Comparison of ENCODE assay signal across 28 cellular contexts in genomic region chr12:99505805-99506204, GRCh38.
"Had no signal": no experiment of that assay in that cellular context is flagged by ENCODE, and none has a peak within 500 bp of the region (broad histone marks: within the 10 kb centered on the region; RNA-seq: fewer than 3 reads in every experiment).

No MANE protein-coding gene starts in this region.

- H3K27me3 ChIP-seq: ascending aorta, MG63, SJCRH30 had no signal

- H3K4me3 Mint-ChIP-seq: activated CD8-positive, alpha-beta T cell treated with anti-CD3 and anti-CD28 coated beads, Interleukin-2, amount 10 ng/mL, durations not matched to agents 7 days and 5 days; activated naive CD8-positive, alpha-beta T cell treated with anti-CD3 and anti-CD28 coated beads, Interleukin-2, amount 50 U/mL, for 24 hours; activated T-cell treated with anti-CD3 and anti-CD28 coated beads, Interleukin-2, amount 50 U/mL, for 4 hours; IgD-negative memory B cell; T-helper 1 cell treated with Interleukin-12 subunit alpha and Interleukin-12 subunit beta and Interleukin-4 antibody, amounts not matched to agents 30 μg/mL and 1 μg/mL, for 36 hours; WTC11 had no signal

- ATAC-seq: activated CD8-positive, alpha-beta T cell treated with anti-CD3 and anti-CD28 coated beads, Interleukin-2, amount 10 ng/mL, durations not matched to agents 7 days and 5 days; activated naive CD4-positive, alpha-beta T cell treated with anti-CD3 and anti-CD28 coated beads, Interleukin-2, amount 50 U/mL, for 72 hours; activated naive CD8-positive, alpha-beta T cell treated with anti-CD3 and anti-CD28 coated beads, Interleukin-2, amount 50 U/mL, for 24 hours; activated T-cell treated with anti-CD3 and anti-CD28 coated beads, Interleukin-2, amount 50 U/mL, for 4 hours; Panc1; WTC11 had no signal

- H3K4me1 Mint-ChIP-seq: activated naive CD8-positive, alpha-beta T cell treated with anti-CD3 and anti-CD28 coated beads, Interleukin-2, amount 50 U/mL, for 24 hours; IgD-negative memory B cell had no signal

- H3K27ac Mint-ChIP-seq: activated CD8-positive, alpha-beta T cell treated with anti-CD3 and anti-CD28 coated beads, Interleukin-2, amount 10 ng/mL, durations not matched to agents 7 days and 5 days; activated naive CD4-positive, alpha-beta T cell treated with anti-CD3 and anti-CD28 coated beads, Interleukin-2, amount 50 U/mL, for 72 hours; activated naive CD8-positive, alpha-beta T cell treated with anti-CD3 and anti-CD28 coated beads, Interleukin-2, amount 50 U/mL, for 24 hours; T-helper 1 cell treated with Interleukin-12 subunit alpha and Interleukin-12 subunit beta and Interleukin-4 antibody, amounts not matched to agents 30 μg/mL and 1 μg/mL, for 36 hours; WTC11 had no signal

- H3K4me1 ChIP-seq: ascending aorta, SJCRH30 had no signal

- DNase-seq: activated CD4-positive, alpha-beta T cell treated with anti-CD3 and anti-CD28 coated beads for 48 hours; activated CD4-positive, alpha-beta T cell treated with anti-CD3 and anti-CD28 coated beads, Interleukin-2, amount 50 U/mL, for 4 hours; activated CD4-positive, CD25-positive, alpha-beta regulatory T cell treated with anti-CD3 and anti-CD28 coated beads, Interleukin-2, amount 50 U/mL, for 72 hours; activated CD8-positive, alpha-beta T cell treated with anti-CD3 and anti-CD28 coated beads, Interleukin-2, amount 10 ng/mL, durations not matched to agents 7 days and 5 days; activated effector memory CD4-positive, alpha-beta T cell treated with anti-CD3 and anti-CD28 coated beads, Interleukin-2, amount 50 U/mL, for 16 hours; activated naive CD4-positive, alpha-beta T cell treated with Interleukin-2 at 50 U/mL for 16 hours; activated naive CD8-positive, alpha-beta T cell treated with anti-CD3 and anti-CD28 coated beads, Interleukin-2, amount 50 U/mL, for 24 hours; activated T-cell treated with anti-CD3 and anti-CD28 coated beads, Interleukin-2, amount 50 U/mL, for 4 hours; amniotic stem cell; cerebellar nuclear complex; KG1; MG63; MV-4-11; NCI-H1105 treated with DMSO at 0.1 percent for 48 hours; NCI-H1436 treated with DMSO at 0.1 percent for 48 hours; NCI-H187; NCI-H2081; NCI-H446; NCI-H524; Right ventricle myocardium superior; SJCRH30 had no signal

- H3K36me3 ChIP-seq: ascending aorta, MG63, SJCRH30 had no signal

- H3K36me3 Mint-ChIP-seq: IgD-negative memory B cell had no signal

- H3K4me3 ChIP-seq: ascending aorta, MG63, SJCRH30 had no signal

- H3K27me3 Mint-ChIP-seq: activated naive CD8-positive, alpha-beta T cell treated with anti-CD3 and anti-CD28 coated beads, Interleukin-2, amount 50 U/mL, for 24 hours; IgD-negative memory B cell had no signal

- H3K27ac ChIP-seq: ascending aorta, RWPE1, SJCRH30 had no signal

- H3K9me3 ChIP-seq: ascending aorta, MG63, SJCRH30 had no signal
